In genomic region chr15:40452296-40453090, GRCh38 we compare ENCODE assay signal across 9 cellular contexts. TPM values are rescaled to one million over a fixed set of nuclear protein-coding genes. Genes with fewer than 3 reads are reported as not detected.
DNase-seq lines count a peak whose midpoint lies in the region; ATAC-seq, FAIRE-seq and TF ChIP-seq lines count a peak whose summit lies in the region.
"Had no signal": no experiment of that assay in that cellular context is flagged by ENCODE, and none has a peak within 500 bp of the region (broad histone marks: within the 10 kb centered on the region; RNA-seq: fewer than 3 reads in every experiment).

No MANE protein-coding gene starts in this region.

- no peaks in the 10 kb centered on the region for H3K9me2 ChIP-seq in PC-9 (ENCODE audit: insufficient read depth)

- H3K4me3 Mint-ChIP-seq in activated T-helper 2 cell treated with anti-CD3 and anti-CD28 coated beads, Interferon-gamma antibody, Interleukin-2, Interleukin-4, amounts not matched to agents 10 μg/mL and 5 μg/mL and 100 μg/mL, durations not matched to agents 14 hours and 24 hours and 36 hours (ENCODE audit: low read depth): peak overlapping the region; percentile 53

- peaks cover 13% of the 10 kb centered on the region for H4K20me1 ChIP-seq in PC-9 (ENCODE audit: insufficient read depth)

- no peaks in the 10 kb centered on the region for H3K9me3 ChIP-seq in small intestine (ENCODE audit: control insufficient read depth, low read depth)
- H3K9me3 ChIP-seq in PC-9 (ENCODE audit: insufficient read depth, low read depth): no peaks in the 10 kb centered on the region
- H3K9me3 ChIP-seq in testis: no peaks in the 10 kb centered on the region
- H3K9me3 ChIP-seq: left ventricle myocardium inferior had no signal

- peak overlapping the region; percentile 63 for H3K27ac Mint-ChIP-seq in activated T-helper 2 cell treated with anti-CD3 and anti-CD28 coated beads, Interferon-gamma antibody, Interleukin-2, Interleukin-4, amounts not matched to agents 10 μg/mL and 5 μg/mL and 100 μg/mL, durations not matched to agents 14 hours and 24 hours and 36 hours

- peaks cover 8% of the 10 kb centered on the region; the same call in 1 of the 2 replicates for H3F3A ChIP-seq in PC-9 (ENCODE audit: insufficient read depth, low read depth)

- POLR2A ChIA-PET in PC-9 (lab: Charles Lee; ENCODE audit: unreplicated experiment): interaction anchor here (0.5 to 0.6 kb wide), 2 partner anchors 14 to 137 kb away, joined by 3 read pairs; no protein-coding TSS in a partner anchor

- no peak overlapping the region for H2AFZ ChIP-seq in PC-9

- H3K27me3 Mint-ChIP-seq in activated T-helper 2 cell treated with anti-CD3 and anti-CD28 coated beads, Interferon-gamma antibody, Interleukin-2, Interleukin-4, amounts not matched to agents 10 μg/mL and 5 μg/mL and 100 μg/mL, durations not matched to agents 14 hours and 24 hours and 36 hours (ENCODE audit: low read depth): no peaks in the 10 kb centered on the region

- H3K36me3 Mint-ChIP-seq in activated T-helper 2 cell treated with anti-CD3 and anti-CD28 coated beads, Interferon-gamma antibody, Interleukin-2, Interleukin-4, amounts not matched to agents 10 μg/mL and 5 μg/mL and 100 μg/mL, durations not matched to agents 14 hours and 24 hours and 36 hours (ENCODE audit: low read depth): peaks cover 3% of the 10 kb centered on the region

- no peaks in the 10 kb centered on the region for H3K9me3 Mint-ChIP-seq in activated T-helper 2 cell treated with anti-CD3 and anti-CD28 coated beads, Interferon-gamma antibody, Interleukin-2, Interleukin-4, amounts not matched to agents 10 μg/mL and 5 μg/mL and 100 μg/mL, durations not matched to agents 14 hours and 24 hours and 36 hours

- WGBS in small intestine, 3 donors: 24 to 49% (median 26%) methylated on average over 10 to 11 of the region's 11 CpGs
- 71 to 73% methylated on average over 10 to 11 of the region's 11 CpGs for WGBS in testis, 2 donors

- DNase-seq in activated T-helper 2 cell treated with anti-CD3 and anti-CD28 coated beads, Interferon-gamma antibody, Interleukin-2, Interleukin-4, amounts not matched to agents 10 μg/mL and 5 μg/mL and 100 μg/mL, durations not matched to agents 14 hours and 24 hours and 36 hours (ENCODE audit: low spot score): no peak
- DNase-seq in small intestine: peak; percentile 25
- no peak for DNase-seq in PC-9
- DNase-seq in testis: no peak
- DNase-seq in NCI-H1436 treated with DMSO at 0.1 percent for 48 hours (lab: John Stamatoyannopoulos, UW): no peak
- DNase-seq: left ventricle myocardium inferior, NCI-H1694 treated with DMSO at 0.1 percent for 48 hours had no signal

- H3K36me3 ChIP-seq in small intestine (ENCODE audit: control insufficient read depth in 2 of 2, insufficient read depth in 2 of 2, low read length in 2 of 2) (no peaks in the 10 kb centered on the region), PC-9 (ENCODE audit: low read depth) (no peaks in the 10 kb centered on the region), testis (ENCODE audit: low read depth, missing control alignments) (no peaks in the 10 kb centered on the region)
- H3K36me3 ChIP-seq: left ventricle myocardium inferior had no signal

- no peak overlapping the region for H3K4me2 ChIP-seq in PC-9

- ATAC-seq in GM18909 (IDR thresholded peaks at IDR 0.05; ENCODE audit: poor library complexity, unreplicated experiment): peak; percentile 74
- ATAC-seq in HG02885 (IDR thresholded peaks at IDR 0.05; ENCODE audit: poor library complexity, unreplicated experiment): peak; percentile 64

- CTCF ChIA-PET in PC-9 (lab: Charles Lee): no interaction called here

- peaks cover 58% of the 10 kb centered on the region for H3K4me1 Mint-ChIP-seq in activated T-helper 2 cell treated with anti-CD3 and anti-CD28 coated beads, Interferon-gamma antibody, Interleukin-2, Interleukin-4, amounts not matched to agents 10 μg/mL and 5 μg/mL and 100 μg/mL, durations not matched to agents 14 hours and 24 hours and 36 hours (ENCODE audit: low read depth)

- TF ChIP-seq POLR2A in testis (IDR thresholded peaks at IDR 0.05): no peak

- H3K4me1 ChIP-seq in small intestine (ENCODE audit: control insufficient read depth in 2 of 2, insufficient read depth in 1 of 2, low read depth in 1 of 2, low read length in 1 of 2): peaks cover 21% of the 10 kb centered on the region in 2 donors
- peaks cover 27% of the 10 kb centered on the region for H3K4me1 ChIP-seq in PC-9 (replicated peaks; ENCODE audit: insufficient read depth)
- H3K4me1 ChIP-seq in testis: peaks cover 23% of the 10 kb centered on the region

- no peak for FAIRE-seq in small intestine (lab: Jason Lieb, UNC)

- no peaks in the 10 kb centered on the region for H3K27me3 ChIP-seq in small intestine (ENCODE audit: control insufficient read depth in 2 of 2, insufficient read depth in 2 of 2, low read length in 2 of 2)
- H3K27me3 ChIP-seq in PC-9 (ENCODE audit: insufficient read depth, low read depth): no peaks in the 10 kb centered on the region
- no peaks in the 10 kb centered on the region for H3K27me3 ChIP-seq in testis

- H3K79me2 ChIP-seq in PC-9 (ENCODE audit: low read depth): peaks cover 65% of the 10 kb centered on the region

- BruUV-seq in PC-9 (replicated peaks; lab: Mats Ljungman, UMichigan): no TSS peak

- H3K27ac ChIP-seq in small intestine (ENCODE audit: low read depth in 1 of 2, low read length in 1 of 2): peak overlapping the region; percentile 6 to 46
- H3K27ac ChIP-seq in PC-9: no peak overlapping the region
- no peak overlapping the region for H3K27ac ChIP-seq in testis
- H3K27ac ChIP-seq: left ventricle myocardium inferior had no signal

- TF ChIP-seq CTCF in PC-9 (conservative IDR thresholded peaks at IDR 0.05) (no peak), testis (IDR thresholded peaks at IDR 0.05) (no peak)

- H3K4me3 ChIP-seq in small intestine (ENCODE audit: low read depth in 1 of 2, low read length in 2 of 2) (no peak overlapping the region), PC-9 (no peak overlapping the region), testis (no peak overlapping the region)
- H3K4me3 ChIP-seq: left ventricle myocardium inferior had no signal

- intact Hi-C loops in activated T-helper 2 cell treated with anti-CD3 and anti-CD28 coated beads, Interferon-gamma antibody, Interleukin-2, Interleukin-4, amounts not matched to agents 10 μg/mL and 5 μg/mL and 100 μg/mL, durations not matched to agents 14 hours and 24 hours and 36 hours (cut with micrococcal nuclease): no loop called here
- intact Hi-C loops in PC-9 (cut with micrococcal nuclease; ENCODE audit: unreplicated experiment): no loop called here
- intact Hi-C loops in testis (cut with DNase I; ENCODE audit: low total_unique reads): no loop called here

RNA-seq across cellular contexts. Expression of gene BAHD1, which starts 11.7 kb away (rescaled TPM):
- 26.5 and 26.7 TPM in 2 replicates for total RNA-seq in activated T-helper 2 cell treated with anti-CD3 and anti-CD28 coated beads, Interferon-gamma antibody, Interleukin-2, Interleukin-4, amounts not matched to agents 10 μg/mL and 5 μg/mL and 100 μg/mL, durations not matched to agents 14 hours and 24 hours and 36 hours
- 10 to 100 TPM; 10.7 to 13.3 (median 11.6) TPM for polyA plus RNA-seq in small intestine
- 17.3 and 19.1 TPM in 2 replicates for total RNA-seq in PC-9 (2021)
- 10 to 100 TPM; 52.0 to 53.9 TPM for total RNA-seq in testis
- polyA plus RNA-seq in testis (ENCODE audit: insufficient read depth, low read depth, low replicate concordance): 47.9 TPM

RNA-seq across cellular contexts. Expression of gene CHST14, which starts 18.3 kb away (rescaled TPM):
- total RNA-seq in activated T-helper 2 cell treated with anti-CD3 and anti-CD28 coated beads, Interferon-gamma antibody, Interleukin-2, Interleukin-4, amounts not matched to agents 10 μg/mL and 5 μg/mL and 100 μg/mL, durations not matched to agents 14 hours and 24 hours and 36 hours: 11.8 and 12.2 TPM in 2 replicates
- polyA plus RNA-seq in small intestine (1 to 10 TPM in 2 of 3 donors, under 1 TPM in 1; 0.45 to 6.3 (median 1.1) TPM), testis (ENCODE audit: insufficient read depth, low read depth, low replicate concordance) (16.7 TPM)
- total RNA-seq in PC-9 (2021) (30.6 and 34.3 TPM in 2 replicates), testis (10 to 100 TPM in 1 of 2 donors, 1 to 10 TPM in 1; 5.4 to 13.0 TPM)

RNA-seq across cellular contexts. Expression of gene IVD, which starts 46.9 kb away (rescaled TPM):
- total RNA-seq in activated T-helper 2 cell treated with anti-CD3 and anti-CD28 coated beads, Interferon-gamma antibody, Interleukin-2, Interleukin-4, amounts not matched to agents 10 μg/mL and 5 μg/mL and 100 μg/mL, durations not matched to agents 14 hours and 24 hours and 36 hours: 75.2 and 79.4 TPM in 2 replicates
- polyA plus RNA-seq in small intestine: 10 to 100 TPM; 20.0 to 58.3 (median 22.8) TPM
- 82.5 and 83.7 TPM in 2 replicates for total RNA-seq in PC-9 (2021)
- 10 to 100 TPM; 79.1 to 94.7 TPM for total RNA-seq in testis
- polyA plus RNA-seq in testis (ENCODE audit: insufficient read depth, low read depth, low replicate concordance): 88.7 TPM

Comparison
In these comparisons a context has a peak if more than half of its experiments do, and no peak if none do; other contexts are left out.
1. H3K27ac ChIP-seq: peak in small intestine (2 of 2); none in PC-9 (single experiment) and testis (0 of 2).